12 cellular contexts compared by ENCODE assay signal in the genomic region with DNA sequence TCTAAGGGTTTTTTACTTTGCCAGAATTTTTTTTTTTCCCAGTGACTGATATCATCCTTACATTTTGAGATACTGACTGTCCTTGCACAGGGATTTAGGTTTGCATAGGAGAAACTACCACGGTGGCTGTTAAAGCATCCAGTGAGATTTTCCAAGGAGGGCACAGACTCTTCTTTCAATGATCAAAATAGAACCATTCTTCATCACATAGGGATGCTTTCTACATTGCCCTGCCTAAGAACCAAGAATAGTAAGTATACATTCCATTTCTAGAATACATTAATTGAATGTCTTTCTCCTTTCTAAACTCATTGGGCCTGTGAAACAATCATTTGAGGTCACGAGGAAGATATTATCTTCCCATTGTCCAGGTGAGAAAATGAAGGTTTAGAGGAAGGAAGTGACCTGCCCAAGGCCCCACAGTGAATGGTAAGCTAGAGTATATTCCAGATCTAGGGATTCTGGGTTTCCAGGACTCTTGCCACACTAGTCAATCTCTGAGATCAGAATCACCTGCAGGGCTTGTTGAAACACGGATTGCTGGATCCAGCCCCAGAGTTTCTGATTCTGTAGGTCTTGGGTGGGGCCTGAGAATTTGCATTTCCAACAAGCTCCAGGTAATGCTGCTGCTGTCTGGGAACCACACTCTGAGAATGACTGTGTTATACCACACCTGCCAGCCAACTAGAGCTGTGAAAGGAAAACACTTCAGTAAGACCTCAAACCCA. TPM values are rescaled to one million over a fixed set of nuclear protein-coding genes. Genes with fewer than 3 reads are reported as not detected.
DNase-seq lines count a peak whose midpoint lies in the region; ATAC-seq and TF ChIP-seq lines count a peak whose summit lies in the region.
"Had no signal": no experiment of that assay in that cellular context is flagged by ENCODE, and none has a peak within 500 bp of the region (broad histone marks: within the 10 kb centered on the region; RNA-seq: fewer than 3 reads in every experiment).

No MANE protein-coding gene starts in this region.

- TF ChIP-seq POLR2A in stomach (IDR thresholded peaks at IDR 0.05), result no peak

- CTCF ChIA-PET in activated CD8-positive, alpha-beta memory T cell treated with anti-CD3 and anti-CD28 coated beads, Interleukin-2, amount 10 ng/mL, durations not matched to agents 7 days and 5 days (lab: Charles Lee), result interaction anchor here (0.9 to 1.6 kb wide), 2 partner anchors 13 to 172 kb away, joined by 3 to 7 read pairs; no protein-coding TSS in a partner anchor
- CTCF ChIA-PET in activated CD4-positive, alpha-beta memory T cell treated with anti-CD3 and anti-CD28 coated beads, Interleukin-2, amount 10 ng/mL, durations not matched to agents 7 days and 5 days (lab: Charles Lee), result interaction anchor here (1.5 to 2.0 kb wide), 2 partner anchors 12 to 18 kb away, joined by 5 to 6 read pairs; a partner anchor contains a TSS

- POLR2A ChIA-PET in activated CD4-positive, alpha-beta memory T cell treated with anti-CD3 and anti-CD28 coated beads, Interleukin-2, amount 10 ng/mL, durations not matched to agents 7 days and 5 days (lab: Charles Lee), result interaction anchor here (2.5 kb wide), 1 partner anchor 19 kb away, joined by 14 read pairs; no protein-coding TSS in a partner anchor

- H3K9me3 Mint-ChIP-seq in activated CD8-positive, alpha-beta memory T cell treated with anti-CD3 and anti-CD28 coated beads, Interleukin-2, amount 10 ng/mL, durations not matched to agents 7 days and 5 days (ENCODE audit: low read depth), result no peaks in the 10 kb centered on the region
- H3K9me3 Mint-ChIP-seq in activated CD4-positive, alpha-beta memory T cell treated with anti-CD3 and anti-CD28 coated beads, Interleukin-2, amount 10 ng/mL, durations not matched to agents 7 days and 5 days, result peaks cover 4% of the 10 kb centered on the region
- H3K9me3 Mint-ChIP-seq: activated T-cell treated with anti-CD3 and anti-CD28 coated beads, Interleukin-2, amount 50 U/mL, for 4 hours had no signal

- no peak for ATAC-seq in activated CD8-positive, alpha-beta memory T cell treated with anti-CD3 and anti-CD28 coated beads, Interleukin-2, amount 10 ng/mL, durations not matched to agents 7 days and 5 days
- ATAC-seq in HG03045 (IDR thresholded peaks at IDR 0.05; ENCODE audit: unreplicated experiment) (peak; percentile 6), GM19397 (IDR thresholded peaks at IDR 0.05; ENCODE audit: unreplicated experiment) (no peak)

- H3K9me3 ChIP-seq in stomach, result no peaks in the 10 kb centered on the region

- intact Hi-C loops in stomach (cut with DNase I; ENCODE audit: low total_unique reads), result no loop called here

- no peak overlapping the region for H3K4me3 Mint-ChIP-seq in activated CD8-positive, alpha-beta memory T cell treated with anti-CD3 and anti-CD28 coated beads, Interleukin-2, amount 10 ng/mL, durations not matched to agents 7 days and 5 days
- H3K4me3 Mint-ChIP-seq in activated CD4-positive, alpha-beta memory T cell treated with anti-CD3 and anti-CD28 coated beads, Interleukin-2, amount 10 ng/mL, durations not matched to agents 7 days and 5 days, result no peak overlapping the region
- H3K4me3 Mint-ChIP-seq: activated T-cell treated with anti-CD3 and anti-CD28 coated beads, Interleukin-2, amount 50 U/mL, for 4 hours had no signal

- peaks cover 2% of the 10 kb centered on the region for H3K36me3 Mint-ChIP-seq in activated CD8-positive, alpha-beta memory T cell treated with anti-CD3 and anti-CD28 coated beads, Interleukin-2, amount 10 ng/mL, durations not matched to agents 7 days and 5 days
- peaks cover 4% of the 10 kb centered on the region for H3K36me3 Mint-ChIP-seq in activated CD4-positive, alpha-beta memory T cell treated with anti-CD3 and anti-CD28 coated beads, Interleukin-2, amount 10 ng/mL, durations not matched to agents 7 days and 5 days (ENCODE audit: low read depth)

- H3K27me3 ChIP-seq in stomach, result no peaks in the 10 kb centered on the region

- H3K27me3 Mint-ChIP-seq in activated CD8-positive, alpha-beta memory T cell treated with anti-CD3 and anti-CD28 coated beads, Interleukin-2, amount 10 ng/mL, durations not matched to agents 7 days and 5 days, result no peaks in the 10 kb centered on the region
- H3K27me3 Mint-ChIP-seq in activated CD4-positive, alpha-beta memory T cell treated with anti-CD3 and anti-CD28 coated beads, Interleukin-2, amount 10 ng/mL, durations not matched to agents 7 days and 5 days, result no peaks in the 10 kb centered on the region

- H3K36me3 ChIP-seq in stomach, result no peaks in the 10 kb centered on the region

- 49 to 72% (median 52%) methylated on average over 3 of the region's 3 CpGs for WGBS in stomach, 5 donors

- H3K4me3 ChIP-seq in stomach, result no peak overlapping the region

- no peak for DNase-seq in activated CD8-positive, alpha-beta memory T cell treated with anti-CD3 and anti-CD28 coated beads, Interleukin-2, amount 10 ng/mL, durations not matched to agents 7 days and 5 days
- DNase-seq in activated CD8-positive, alpha-beta memory T cell treated with anti-CD3 and anti-CD28 coated beads, Interleukin-2, amount 50 U/mL, for 4 hours, result no peak
- no peak for DNase-seq in activated CD4-positive, alpha-beta memory T cell treated with anti-CD3 and anti-CD28 coated beads, Interleukin-2, amount 10 ng/mL, durations not matched to agents 7 days and 5 days
- DNase-seq in substantia nigra (lab: John Stamatoyannopoulos, UW) (no peak), stomach (no peak), hepatic stellate cell (ENCODE audit: low spot score) (no peak)
- DNase-seq: NCI-H1417, SHP77 had no signal

- H3K27ac Mint-ChIP-seq in activated CD8-positive, alpha-beta memory T cell treated with anti-CD3 and anti-CD28 coated beads, Interleukin-2, amount 10 ng/mL, durations not matched to agents 7 days and 5 days, result peak overlapping the region; percentile 86
- peak overlapping the region; percentile 77 for H3K27ac Mint-ChIP-seq in activated CD4-positive, alpha-beta memory T cell treated with anti-CD3 and anti-CD28 coated beads, Interleukin-2, amount 10 ng/mL, durations not matched to agents 7 days and 5 days

- TF ChIP-seq CTCF in stomach (IDR thresholded peaks at IDR 0.05), result no peak

- H3K4me1 Mint-ChIP-seq in activated CD8-positive, alpha-beta memory T cell treated with anti-CD3 and anti-CD28 coated beads, Interleukin-2, amount 10 ng/mL, durations not matched to agents 7 days and 5 days, result peaks cover 27% of the 10 kb centered on the region
- peaks cover 29% of the 10 kb centered on the region for H3K4me1 Mint-ChIP-seq in activated CD4-positive, alpha-beta memory T cell treated with anti-CD3 and anti-CD28 coated beads, Interleukin-2, amount 10 ng/mL, durations not matched to agents 7 days and 5 days

- no peak for TF ChIP-seq EP300 in stomach (IDR thresholded peaks at IDR 0.05)

- peak overlapping the region; percentile 39 for H3K27ac ChIP-seq in substantia nigra (ENCODE audit: low read depth, low read length, poor library complexity, severe bottlenecking)
- H3K27ac ChIP-seq in stomach, result peak overlapping the region in 1 of 5 donors; percentile 47

- peaks cover 0 to 10% (median 0%) of the 10 kb centered on the region in 4 donors for H3K4me1 ChIP-seq in stomach

RNA-seq across cellular contexts. Expression of a gene that starts 17.7 kb away (rescaled TPM):
- 10 to 100 TPM; 23.9 to 25.4 TPM for total RNA-seq in activated CD8-positive, alpha-beta memory T cell treated with anti-CD3 and anti-CD28 coated beads, Interleukin-2, amount 10 ng/mL, durations not matched to agents 7 days and 5 days
- 10 to 100 TPM; 47.1 to 50.0 TPM for total RNA-seq in activated CD4-positive, alpha-beta memory T cell treated with anti-CD3 and anti-CD28 coated beads, Interleukin-2, amount 10 ng/mL, durations not matched to agents 7 days and 5 days
- total RNA-seq in stomach, result 1 to 10 TPM in 2 of 5 donors, under 1 TPM in 3; under 0.01 to 5.5 (median 0.58) TPM
- 1 to 10 TPM in 1 of 3 donors, under 1 TPM in 2; 0.46 to 3.8 (median 0.81) TPM for polyA plus RNA-seq in stomach
- polyA plus RNA-seq: neural cell had no signal
